21 cellular contexts compared by ENCODE assay signal in genomic region chr12:95862038-95862437, GRCh38. TPM values are rescaled to one million over a fixed set of nuclear protein-coding genes. Genes with fewer than 3 reads are reported as not detected.
A peak's percentile ranks its signal among the peaks of the same experiment; 100 is the strongest.
DNase-seq lines count a peak whose midpoint lies in the region; ATAC-seq, FAIRE-seq and TF ChIP-seq lines count a peak whose summit lies in the region.
"Had no signal": no experiment of that assay in that cellular context is flagged by ENCODE, and none has a peak within 500 bp of the region (broad histone marks: within the 10 kb centered on the region; RNA-seq: fewer than 3 reads in every experiment).

No MANE protein-coding gene starts in this region.

- H3K27me3 ChIP-seq in DND-41 (ENCODE audit: insufficient read depth, low read length, poor library complexity) (no peaks in the 10 kb centered on the region), K562 (ENCODE audit: control insufficient read depth in 2 of 2, insufficient read depth in 2 of 2, low read length in 2 of 2) (no peaks in the 10 kb centered on the region), trophoblast cell (ENCODE audit: insufficient read depth, low read length) (no peaks in the 10 kb centered on the region)

- H3K36me3 Mint-ChIP-seq in activated naive CD8-positive, alpha-beta T cell = peaks cover 21% of the 10 kb centered on the region
- H3K36me3 Mint-ChIP-seq in activated naive CD8-positive, alpha-beta T cell treated with anti-CD3 and anti-CD28 coated beads for 36 hours = peaks cover 33% of the 10 kb centered on the region

- no peaks in the 10 kb centered on the region for H3K9me3 ChIP-seq in DND-41 (ENCODE audit: insufficient read depth, low read length, severe bottlenecking)
- no peaks in the 10 kb centered on the region; the same call in 1 of the 2 replicates for H3K9me3 ChIP-seq in K562 (replicated peaks; ENCODE audit: control insufficient read depth, insufficient read depth, low read depth, low read length)
- H3K9me3 ChIP-seq in trophoblast cell (ENCODE audit: insufficient read depth, low read depth, low read length) = no peaks in the 10 kb centered on the region

- ATAC-seq in DND-41 (ENCODE audit: insufficient read depth, low read depth) = no peak
- no peak for ATAC-seq in K562
- ATAC-seq in GM19463 (IDR thresholded peaks at IDR 0.05; ENCODE audit: unreplicated experiment) = no peak
- ATAC-seq: GM12878, GM23338, HCT116 had no signal

- H3K4me3 Mint-ChIP-seq in activated naive CD8-positive, alpha-beta T cell = peak overlapping the region; percentile 10
- H3K4me3 Mint-ChIP-seq in activated naive CD8-positive, alpha-beta T cell treated with anti-CD3 and anti-CD28 coated beads for 36 hours = no peak overlapping the region
- H3K4me3 Mint-ChIP-seq: GM23338, H9, HFFc6 had no signal

- H2AFZ ChIP-seq in DND-41 (ENCODE audit: low read depth, low read length) = no peak overlapping the region
- H2AFZ ChIP-seq in K562 (ENCODE audit: low read depth, low read length) = no peak overlapping the region
- no peak overlapping the region for H2AFZ ChIP-seq in trophoblast cell (ENCODE audit: insufficient read depth, low read length, poor library complexity)
- H2AFZ ChIP-seq: GM23338 had no signal

- H3K27ac ChIP-seq in DND-41 (ENCODE audit: low read length) = no peak overlapping the region
- H3K27ac ChIP-seq in K562 (ENCODE audit: extremely low read depth, low read depth, low read length) = no peak overlapping the region
- no peak overlapping the region for H3K27ac ChIP-seq in trophoblast cell (ENCODE audit: low read depth, low read length)

- no peak overlapping the region for H2BK5ac ChIP-seq in trophoblast cell (ENCODE audit: low read depth, low read length, poor library complexity)

- WGBS in K562 (ENCODE audit: insufficient coverage, low coverage, missing lambda C conversion rate) = 100% methylated on average over 3 of the region's 3 CpGs
- WGBS in trophoblast cell (ENCODE audit: extremely low coverage, insufficient coverage, insufficient read length) = no CpG with 5 or more reads among the region's 3 CpGs

- no peak for FAIRE-seq in K562 (lab: Jason Lieb, UNC)
- FAIRE-seq: G401.6, GM12878, GM18507 had no signal

- TF ChIP-seq EP300 in K562 (IDR thresholded peaks at IDR 0.05; ENCODE audit: low read length) = no peak

- H4K12ac ChIP-seq in trophoblast cell (ENCODE audit: low read depth, low read length) = no peak overlapping the region

- H2BK12ac ChIP-seq in trophoblast cell (ENCODE audit: low read length) = no peak overlapping the region

- H3K4ac ChIP-seq in trophoblast cell (ENCODE audit: low read depth, low read length) = peak overlapping the region; percentile 37

- no peak overlapping the region for H4K91ac ChIP-seq in trophoblast cell (ENCODE audit: low read depth, low read length)

- no peak overlapping the region for H3K9ac ChIP-seq in DND-41 (ENCODE audit: low read depth, low read length)
- no peak overlapping the region for H3K9ac ChIP-seq in K562 (ENCODE audit: insufficient read depth in 1 of 2, low read depth in 2 of 2, low read length in 2 of 2)
- H3K9ac ChIP-seq in trophoblast cell (ENCODE audit: low read length) = no peak overlapping the region

- POLR2A ChIA-PET in K562 (lab: Yijun Ruan, JAX) = no interaction called here

- H3K18ac ChIP-seq in trophoblast cell (ENCODE audit: low read length) = no peak overlapping the region

- intact Hi-C loops in K562 (cut with micrococcal nuclease) = no loop called here

- no peak overlapping the region for H2AK5ac ChIP-seq in trophoblast cell (ENCODE audit: low read length)

- BruUV-seq in K562 (replicated peaks; lab: Mats Ljungman, UMichigan) = no TSS peak

- H3K27me3 Mint-ChIP-seq in activated naive CD8-positive, alpha-beta T cell = peaks cover 6% of the 10 kb centered on the region
- H3K27me3 Mint-ChIP-seq in activated naive CD8-positive, alpha-beta T cell treated with anti-CD3 and anti-CD28 coated beads for 36 hours = no peaks in the 10 kb centered on the region
- H3K27me3 Mint-ChIP-seq: CD4-positive, alpha-beta memory T cell had no signal

- H3K4me1 Mint-ChIP-seq in activated naive CD8-positive, alpha-beta T cell (ENCODE audit: low read depth) = peaks cover 27% of the 10 kb centered on the region
- peaks cover 36% of the 10 kb centered on the region for H3K4me1 Mint-ChIP-seq in activated naive CD8-positive, alpha-beta T cell treated with anti-CD3 and anti-CD28 coated beads for 36 hours

- no peak overlapping the region for H4K8ac ChIP-seq in trophoblast cell (ENCODE audit: low read depth, low read length)

- TF ChIP-seq CTCF in DND-41 (IDR thresholded peaks at IDR 0.05; ENCODE audit: borderline replicate concordance, extremely low read depth, low read length, poor library complexity, severe bottlenecking) (no peak), K562 (IDR thresholded peaks at IDR 0.05 in 2 of 3, conservative IDR thresholded peaks at IDR 0.05 in 1 of 3; ENCODE audit: insufficient read depth in 2 of 3, low read depth in 1 of 3, low read length in 3 of 3) (no peak), GM20000 (IDR thresholded peaks at IDR 0.05; ENCODE audit: extremely low read depth, missing control alignments) (no peak)

- H3K14ac ChIP-seq in trophoblast cell (ENCODE audit: low read length) = no peak overlapping the region

- H3K79me2 ChIP-seq in DND-41 (ENCODE audit: insufficient read depth, low read length) (peaks cover 66% of the 10 kb centered on the region), K562 (ENCODE audit: control insufficient read depth, insufficient read depth, low read length) (peaks cover 67% of the 10 kb centered on the region), trophoblast cell (ENCODE audit: control insufficient read depth, insufficient read depth, low read length, poor library complexity) (peaks cover 7% of the 10 kb centered on the region)

- H3K4me1 ChIP-seq in DND-41 (ENCODE audit: insufficient read depth, low read length) (peaks cover 31% of the 10 kb centered on the region), K562 (replicated peaks in 1 of 2; ENCODE audit: control insufficient read depth in 2 of 2, insufficient read depth in 2 of 2, low read length in 2 of 2) (peaks cover 0 to 7% of the 10 kb centered on the region in 2 experiments; a peak in 3 of 5 replicates), trophoblast cell (ENCODE audit: control insufficient read depth in 1 of 2, insufficient read depth in 2 of 2, low read length in 2 of 2) (peaks cover 0 to 3% of the 10 kb centered on the region in 2 experiments)

- no peak for DNase-seq in activated naive CD8-positive, alpha-beta T cell treated with anti-CD3 and anti-CD28 coated beads for 36 hours
- DNase-seq in DND-41 (no peak), K562 (ENCODE audit: extremely low read depth in 1 of 4, low spot score in 3 of 4) (no peak), trophoblast cell (no peak), GM20000 (ENCODE audit: low spot score) (no peak)
- DNase-seq: 8988T; C1 segment of cervical spinal cord; Calu3; CD4-positive, alpha-beta memory T cell; COR-L47; DMS53; DMS79 treated with DMSO at 0.1 percent for 48 hours; H9; HFFc6 had no signal

- H3K4me3 ChIP-seq in DND-41 (ENCODE audit: low read depth in 1 of 2, low read length in 2 of 2) (no peak overlapping the region), K562 (no peak overlapping the region), trophoblast cell (ENCODE audit: low read depth, low read length) (no peak overlapping the region)
- H3K4me3 ChIP-seq: GM23338 had no signal

- no peaks in the 10 kb centered on the region for H3K9me3 Mint-ChIP-seq in activated naive CD8-positive, alpha-beta T cell (ENCODE audit: low read depth)
- peaks cover 2% of the 10 kb centered on the region for H3K9me3 Mint-ChIP-seq in activated naive CD8-positive, alpha-beta T cell treated with anti-CD3 and anti-CD28 coated beads for 36 hours
- H3K9me3 Mint-ChIP-seq: CD4-positive, alpha-beta memory T cell; HFFc6 had no signal

- H3K36me3 ChIP-seq in DND-41 (ENCODE audit: insufficient read depth, low read length) = peaks cover 68% of the 10 kb centered on the region
- H3K36me3 ChIP-seq in K562 (ENCODE audit: control insufficient read depth, insufficient read depth, low read length) = peaks cover 69% of the 10 kb centered on the region
- H3K36me3 ChIP-seq in trophoblast cell (ENCODE audit: control insufficient read depth in 1 of 2, insufficient read depth in 2 of 2, low read length in 2 of 2) = peaks cover 6 to 11% of the 10 kb centered on the region in 2 experiments

- H3K23ac ChIP-seq in trophoblast cell (ENCODE audit: low read length) = no peak overlapping the region

- CTCF ChIA-PET in K562 (lab: Yijun Ruan, JAX; ENCODE audit: low intra/inter-chr PET ratio) = interaction anchor here (0.6 kb wide), 1 partner anchor 249 kb away, joined by 3 read pairs; no protein-coding TSS in a partner anchor

- H2BK120ac ChIP-seq in trophoblast cell (ENCODE audit: insufficient read depth, low read length, poor library complexity) = no peak overlapping the region

- no peaks in the 10 kb centered on the region for H3K9me1 ChIP-seq in K562 (ENCODE audit: control insufficient read depth, insufficient read depth, low read length)

- TF ChIP-seq POLR2A in K562 (conservative IDR thresholded peaks at IDR 0.05) = no peak

- no peak overlapping the region for H3K27ac Mint-ChIP-seq in activated naive CD8-positive, alpha-beta T cell
- H3K27ac Mint-ChIP-seq in activated naive CD8-positive, alpha-beta T cell treated with anti-CD3 and anti-CD28 coated beads for 36 hours = no peak overlapping the region
- H3K27ac Mint-ChIP-seq: CD4-positive, alpha-beta memory T cell; GM23338; H9; HFFc6 had no signal

- TF ChIP-seq RAD21 in K562 (CRISPR knock-in tag; conservative IDR thresholded peaks at IDR 0.05 in 1 of 2, IDR thresholded peaks at IDR 0.05 in 1 of 2) = no peak

- peaks cover 1% of the 10 kb centered on the region for H3K79me1 ChIP-seq in trophoblast cell (ENCODE audit: low read length)

- in situ Hi-C loops in K562 (cut with MboI) = no loop called here

- H4K20me1 ChIP-seq in DND-41 (ENCODE audit: insufficient read depth, low read length) = peaks cover 38% of the 10 kb centered on the region; the same call in 1 of the 2 replicates
- H4K20me1 ChIP-seq in K562 (replicated peaks; ENCODE audit: control insufficient read depth, insufficient read depth, low read length) = 0 out of 2 replicates have a peak, but pooled peaks cover 3% of the 10 kb centered on the region

- peak overlapping the region; percentile 25; the same call in 1 of the 2 replicates for H3K4me2 ChIP-seq in DND-41 (ENCODE audit: insufficient read depth, low read length)
- no peak overlapping the region for H3K4me2 ChIP-seq in K562 (ENCODE audit: insufficient read depth, low read length)
- H3K4me2 ChIP-seq in trophoblast cell (ENCODE audit: low read length) = no peak overlapping the region
- H3K4me2 ChIP-seq: GM23338 had no signal

RNA-seq across cellular contexts. Expression of gene SNRPF, which starts 3.3 kb away (rescaled TPM):
- 10 to 100 TPM; 54.9 to 57.9 TPM for total RNA-seq in activated naive CD8-positive, alpha-beta T cell treated with anti-CD3 and anti-CD28 coated beads for 36 hours
- total RNA-seq in K562 (2011; cell fraction: chromatin; rRNA removed; ENCODE audit: low replicate concordance) = 9.0 and 33.7 TPM in 2 replicates
- 10.5 and 13.9 TPM in 2 replicates for total RNA-seq in K562 (2011; cell fraction: nucleolus; rRNA removed)
- 25.7 and 45.3 TPM in 2 replicates for total RNA-seq in K562 (2011; cell fraction: nucleoplasm; rRNA removed)
- 70.4 and 83.6 TPM in 2 replicates for total RNA-seq in K562 (2014; rRNA removed)
- total RNA-seq in K562 (2014; rRNA removed; fragmentation: Illumina TruSeq; extraction: Trizol) = 99.2 and 103 TPM in 2 replicates
- total RNA-seq in K562 (2015; rRNA removed; fragmentation: Illumina TruSeq; extraction: Trizol) = 104 and 118 TPM in 2 replicates
- 66.1 and 67.0 TPM in 2 replicates for total RNA-seq in K562 (2021)
- polyA plus RNA-seq in K562 (2011; rRNA removed) = 37.9 and 54.6 TPM in 2 replicates
- polyA plus RNA-seq in K562 (2011; cell fraction: cytosol; rRNA removed) = 20.2 and 20.6 TPM in 2 replicates
- 16.8 and 27.8 TPM in 2 replicates for polyA plus RNA-seq in K562 (2011; cell fraction: nucleus; rRNA removed)
- 49.0 and 177 TPM in 2 replicates for polyA plus RNA-seq in K562 (2012)
- polyA plus RNA-seq in K562 (2014; fragmentation: Illumina TruSeq; extraction: Trizol) = 91.4 and 93.6 TPM in 2 replicates
- 100 to 1,000 TPM; 181 to 205 TPM for polyA plus RNA-seq in K562 (2014; fragmentation: Nextera tagmentation; extraction: Ambion mirVana)
- polyA plus RNA-seq in K562 (2014; rRNA removed) = 76.0 and 80.5 TPM in 2 replicates
- polyA minus RNA-seq in K562 (2011; rRNA and poly(A)+ RNA removed) = 21.5 and 26.0 TPM in 2 replicates
- 11.4 and 20.6 TPM in 2 replicates for polyA minus RNA-seq in K562 (2011; cell fraction: cytosol; rRNA and poly(A)+ RNA removed)
- polyA minus RNA-seq in K562 (2011; cell fraction: nucleus; rRNA and poly(A)+ RNA removed) = 13.6 and 22.9 TPM in 2 replicates
- polyA plus RNA-seq in trophoblast cell (2013) = 46.2 and 49.5 TPM in 2 replicates
